ENCODE assay signal across 3 cellular contexts in the genomic region with DNA sequence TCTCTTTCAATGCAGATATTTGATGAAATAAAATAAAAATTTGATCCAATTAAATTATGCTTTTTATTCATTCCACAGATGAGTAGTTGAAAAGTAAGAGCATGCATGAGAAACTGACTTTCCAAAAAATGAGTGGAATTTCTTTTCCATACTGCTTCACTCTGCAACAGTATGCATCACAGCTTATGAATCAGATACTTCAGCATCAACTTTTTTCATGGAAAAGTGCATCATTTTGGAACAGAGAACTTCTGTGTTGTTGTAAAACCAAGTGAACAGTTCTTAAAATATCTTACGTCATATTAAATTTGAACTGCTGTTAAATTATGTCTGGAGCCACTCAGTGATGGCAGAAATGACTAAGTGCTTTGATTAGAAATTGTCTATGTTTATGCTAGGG.
A peak's percentile ranks its signal among the peaks of the same experiment; 100 is the strongest.
TF ChIP-seq lines count a peak whose summit lies in the region.

No MANE protein-coding gene starts in this region.

TF ChIP-seq in IMR-90, 13 proteins besides CTCF, POLR2A, EP300 and RAD21:
- TF ChIP-seq MAFK (IDR thresholded peaks at IDR 0.05; ENCODE audit: low read depth, low read length) (no peak), BHLHE40 (IDR thresholded peaks at IDR 0.05; ENCODE audit: low read depth, low read length) (no peak), RCOR1 (IDR thresholded peaks at IDR 0.05; ENCODE audit: insufficient replicate concordance, low read length) (no peak), CEBPB (IDR thresholded peaks at IDR 0.05; ENCODE audit: low read depth, low read length) (no peak), RFX5 (IDR thresholded peaks at IDR 0.05; ENCODE audit: low read depth, low read length) (no peak), NFE2L2 (IDR thresholded peaks at IDR 0.05; ENCODE audit: low read depth, low read length) (no peak), MXI1 (IDR thresholded peaks at IDR 0.05; ENCODE audit: borderline replicate concordance, low read depth, low read length) (no peak), CHD1 (IDR thresholded peaks at IDR 0.05; ENCODE audit: low read depth, low read length) (no peak), MAZ (IDR thresholded peaks at IDR 0.05; ENCODE audit: borderline replicate concordance, low read depth, low read length) (no peak), FOS (IDR thresholded peaks at IDR 0.05; ENCODE audit: low read depth, low read length) (no peak), SMC3 (IDR thresholded peaks at IDR 0.05; ENCODE audit: low read depth, low read length) (no peak)
- TF ChIP-seq, protein P1, sequence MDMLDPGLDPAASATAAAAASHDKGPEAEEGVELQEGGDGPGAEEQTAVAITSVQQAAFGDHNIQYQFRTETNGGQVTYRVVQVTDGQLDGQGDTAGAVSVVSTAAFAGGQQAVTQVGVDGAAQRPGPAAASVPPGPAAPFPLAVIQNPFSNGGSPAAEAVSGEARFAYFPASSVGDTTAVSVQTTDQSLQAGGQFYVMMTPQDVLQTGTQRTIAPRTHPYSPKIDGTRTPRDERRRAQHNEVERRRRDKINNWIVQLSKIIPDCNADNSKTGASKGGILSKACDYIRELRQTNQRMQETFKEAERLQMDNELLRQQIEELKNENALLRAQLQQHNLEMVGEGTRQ (IDR thresholded peaks at IDR 0.05; ENCODE audit: low read depth, low read length), result no peak
- TF ChIP-seq, protein P2, sequence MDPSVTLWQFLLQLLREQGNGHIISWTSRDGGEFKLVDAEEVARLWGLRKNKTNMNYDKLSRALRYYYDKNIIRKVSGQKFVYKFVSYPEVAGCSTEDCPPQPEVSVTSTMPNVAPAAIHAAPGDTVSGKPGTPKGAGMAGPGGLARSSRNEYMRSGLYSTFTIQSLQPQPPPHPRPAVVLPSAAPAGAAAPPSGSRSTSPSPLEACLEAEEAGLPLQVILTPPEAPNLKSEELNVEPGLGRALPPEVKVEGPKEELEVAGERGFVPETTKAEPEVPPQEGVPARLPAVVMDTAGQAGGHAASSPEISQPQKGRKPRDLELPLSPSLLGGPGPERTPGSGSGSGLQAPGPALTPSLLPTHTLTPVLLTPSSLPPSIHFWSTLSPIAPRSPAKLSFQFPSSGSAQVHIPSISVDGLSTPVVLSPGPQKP (IDR thresholded peaks at IDR 0.05; ENCODE audit: borderline replicate concordance, low read depth, low read length), result no peak
TF ChIP-seq in IMR-90: peak in this region for 0.

TF ChIP-seq in SK-N-SH treated with all-trans-retinoic acid at 6 μM for 48 hours, 23 proteins besides CTCF, POLR2A, EP300 and RAD21:
- TF ChIP-seq, protein P3, sequence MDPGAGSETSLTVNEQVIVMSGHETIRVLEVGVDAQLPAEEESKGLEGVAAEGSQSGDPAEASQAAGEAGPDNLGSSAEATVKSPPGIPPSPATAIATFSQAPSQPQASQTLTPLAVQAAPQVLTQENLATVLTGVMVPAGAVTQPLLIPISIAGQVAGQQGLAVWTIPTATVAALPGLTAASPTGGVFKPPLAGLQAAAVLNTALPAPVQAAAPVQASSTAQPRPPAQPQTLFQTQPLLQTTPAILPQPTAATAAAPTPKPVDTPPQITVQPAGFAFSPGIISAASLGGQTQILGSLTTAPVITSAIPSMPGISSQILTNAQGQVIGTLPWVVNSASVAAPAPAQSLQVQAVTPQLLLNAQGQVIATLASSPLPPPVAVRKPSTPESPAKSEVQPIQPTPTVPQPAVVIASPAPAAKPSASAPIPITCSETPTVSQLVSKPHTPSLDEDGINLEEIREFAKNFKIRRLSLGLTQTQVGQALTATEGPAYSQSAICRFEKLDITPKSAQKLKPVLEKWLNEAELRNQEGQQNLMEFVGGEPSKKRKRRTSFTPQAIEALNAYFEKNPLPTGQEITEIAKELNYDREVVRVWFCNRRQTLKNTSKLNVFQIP (CRISPR knock-in tag; IDR thresholded peaks at IDR 0.05; ENCODE audit: borderline replicate concordance, low read depth), result no peak
- TF ChIP-seq TCF4 (CRISPR knock-in tag; IDR thresholded peaks at IDR 0.05; ENCODE audit: borderline replicate concordance) (no peak), ISL1 (CRISPR knock-in tag; IDR thresholded peaks at IDR 0.05) (0 out of 2 replicates have a peak, but pooled peaks have one; percentile 28)

TF ChIP-seq in HEK293T, 16 proteins besides CTCF, POLR2A, EP300 and RAD21:
- TF ChIP-seq ARNT (IDR thresholded peaks at IDR 0.05) (no peak), FOXA1 (IDR thresholded peaks at IDR 0.05) (no peak), NFRKB (IDR thresholded peaks at IDR 0.05) (no peak), CTBP1 (IDR thresholded peaks at IDR 0.05; ENCODE audit: borderline replicate concordance) (no peak), FOXK2 (IDR thresholded peaks at IDR 0.05) (no peak), L3MBTL2 (conservative IDR thresholded peaks at IDR 0.05) (no peak), LEF1 (IDR thresholded peaks at IDR 0.05; ENCODE audit: borderline replicate concordance) (no peak), SUZ12 (IDR thresholded peaks at IDR 0.05) (no peak), ZNF384 (IDR thresholded peaks at IDR 0.05) (no peak), ELF4 (IDR thresholded peaks at IDR 0.05) (no peak), SP1 (IDR thresholded peaks at IDR 0.05) (no peak), HDGF (IDR thresholded peaks at IDR 0.05; ENCODE audit: borderline replicate concordance) (no peak), FOXM1 (IDR thresholded peaks at IDR 0.05; ENCODE audit: borderline replicate concordance) (no peak)
- TF ChIP-seq, protein P4, sequence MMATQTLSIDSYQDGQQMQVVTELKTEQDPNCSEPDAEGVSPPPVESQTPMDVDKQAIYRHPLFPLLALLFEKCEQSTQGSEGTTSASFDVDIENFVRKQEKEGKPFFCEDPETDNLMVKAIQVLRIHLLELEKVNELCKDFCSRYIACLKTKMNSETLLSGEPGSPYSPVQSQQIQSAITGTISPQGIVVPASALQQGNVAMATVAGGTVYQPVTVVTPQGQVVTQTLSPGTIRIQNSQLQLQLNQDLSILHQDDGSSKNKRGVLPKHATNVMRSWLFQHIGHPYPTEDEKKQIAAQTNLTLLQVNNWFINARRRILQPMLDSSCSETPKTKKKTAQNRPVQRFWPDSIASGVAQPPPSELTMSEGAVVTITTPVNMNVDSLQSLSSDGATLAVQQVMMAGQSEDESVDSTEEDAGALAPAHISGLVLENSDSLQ (IDR thresholded peaks at IDR 0.05), result no peak
TF ChIP-seq in HEK293T: peak in this region for 0.
